Comparison of ENCODE assay signal across 8 cellular contexts in genomic region chr1:161671045-161671823, GRCh38. TPM values are rescaled to one million over a fixed set of nuclear protein-coding genes. Genes with fewer than 3 reads are reported as not detected.
"Had no signal": no experiment of that assay in that cellular context is flagged by ENCODE, and none has a peak within 500 bp of the region (broad histone marks: within the 10 kb centered on the region; RNA-seq: fewer than 3 reads in every experiment).

No MANE protein-coding gene starts in this region.

RNA-seq across cellular contexts. Expression of gene FCGR2B, which starts 8.3 kb away (rescaled TPM):
- total RNA-seq: activated CD8-positive, alpha-beta memory T cell treated with anti-CD3 and anti-CD28 coated beads for 36 hours; activated T-helper 1 cell treated with anti-CD3 and anti-CD28 coated beads, Interleukin-12 subunit alpha, Interleukin-12 subunit beta, Interleukin-2, Interleukin-4 antibody, amounts not matched to agents 30 ng/mL and 10 ng/mL and 1 ng/mL, durations not matched to agents 14 hours and 24 hours and 36 hours; mesothelial cell of epicardium; SJCRH30 had no signal

RNA-seq across cellular contexts. Expression of gene FCRLA, which starts 35.8 kb away (rescaled TPM):
- total RNA-seq: activated CD8-positive, alpha-beta memory T cell treated with anti-CD3 and anti-CD28 coated beads for 36 hours; activated T-helper 1 cell treated with anti-CD3 and anti-CD28 coated beads, Interleukin-12 subunit alpha, Interleukin-12 subunit beta, Interleukin-2, Interleukin-4 antibody, amounts not matched to agents 30 ng/mL and 10 ng/mL and 1 ng/mL, durations not matched to agents 14 hours and 24 hours and 36 hours; mesothelial cell of epicardium; natural killer cell treated with Interleukin-12 subunit alpha and Interleukin-12 subunit beta and Interleukin-15 and Interleukin-18, amount 100 ng/mL, for 72 hours; thoracic aorta had no signal

RNA-seq across cellular contexts. Expression of gene FCGR3B, which starts 40.3 kb away (rescaled TPM):
- total RNA-seq: activated CD8-positive, alpha-beta memory T cell treated with anti-CD3 and anti-CD28 coated beads for 36 hours; activated naive CD8-positive, alpha-beta T cell treated with anti-CD3 and anti-CD28 coated beads, Interleukin-2, amount 10 ng/mL, durations not matched to agents 7 days and 5 days; activated T-helper 1 cell treated with anti-CD3 and anti-CD28 coated beads, Interleukin-12 subunit alpha, Interleukin-12 subunit beta, Interleukin-2, Interleukin-4 antibody, amounts not matched to agents 30 ng/mL and 10 ng/mL and 1 ng/mL, durations not matched to agents 14 hours and 24 hours and 36 hours; mesothelial cell of epicardium; SJCRH30 had no signal

RNA-seq across cellular contexts. Expression of gene FCRLB, which starts 50.1 kb away (rescaled TPM):
- total RNA-seq: activated T-helper 1 cell treated with anti-CD3 and anti-CD28 coated beads, Interleukin-12 subunit alpha, Interleukin-12 subunit beta, Interleukin-2, Interleukin-4 antibody, amounts not matched to agents 30 ng/mL and 10 ng/mL and 1 ng/mL, durations not matched to agents 14 hours and 24 hours and 36 hours; left colon had no signal
